In genomic region chr6:36962874-36963273, GRCh38 we compare ENCODE assay signal across 8 cellular contexts. TPM values are rescaled to one million over a fixed set of nuclear protein-coding genes. Genes with fewer than 3 reads are reported as not detected.
DNase-seq lines count a peak whose midpoint lies in the region; ATAC-seq and TF ChIP-seq lines count a peak whose summit lies in the region.

No MANE protein-coding gene starts in this region.

- TF ChIP-seq EP300 in transverse colon (IDR thresholded peaks at IDR 0.05; ENCODE audit: low read depth), result no peak

- no peak overlapping the region for H3K4me2 ChIP-seq in osteoblast (ENCODE audit: insufficient read depth, low read length)

- H4K20me1 ChIP-seq in osteoblast (ENCODE audit: insufficient read depth, low read length), result no peaks in the 10 kb centered on the region

- H3K4me1 ChIP-seq in osteoblast (ENCODE audit: insufficient read depth, low read length), result peaks cover 10% of the 10 kb centered on the region
- peaks cover 0 to 5% (median 0%) of the 10 kb centered on the region in 4 donors for H3K4me1 ChIP-seq in transverse colon

- H3K79me2 ChIP-seq in osteoblast (ENCODE audit: insufficient read depth, low read length), result no peaks in the 10 kb centered on the region

- DNase-seq in GM12865 (ENCODE audit: low read depth) (peak; percentile 81), NOMO-1 (lab: John Stamatoyannopoulos, UW; ENCODE audit: unreplicated experiment in 2 of 2) (peak; percentile 93), activated T-cell treated with anti-CD3 and anti-CD28 coated beads for 24 hours (ENCODE audit: low read depth) (peak; percentile 54), fibroblast of peridontal ligament (ENCODE audit: extremely low read depth) (peak; percentile 23), osteoblast (ENCODE audit: insufficient read length, low spot score, missing footprints) (peak; percentile 91), transverse colon (peak; percentile 74), HuH-7.5 (ENCODE audit: low spot score) (no peak)

- TF ChIP-seq CTCF in GM12865 (IDR thresholded peaks at IDR 0.05; ENCODE audit: insufficient read depth, low read depth, low read length, missing control alignments) (no peak), osteoblast (IDR thresholded peaks at IDR 0.05; ENCODE audit: extremely low read depth, low read depth, low read length) (no peak), transverse colon (IDR thresholded peaks at IDR 0.05) (no peak)

- H3K36me3 ChIP-seq in osteoblast (ENCODE audit: insufficient read depth, low read length) (peaks cover 14% of the 10 kb centered on the region), transverse colon (peaks cover 0 to 5% (median 0%) of the 10 kb centered on the region in 4 donors)

- 81% methylated on average over 12 of the region's 12 CpGs; no CpG with 5 or more reads in 1 of the 2 donors for WGBS in transverse colon (ENCODE audit: low coverage in 1 of 2), 2 donors

- H3K27ac ChIP-seq in osteoblast (ENCODE audit: low read depth, low read length) (no peak overlapping the region), transverse colon (no peak overlapping the region)

- in situ Hi-C loops in transverse colon (cut with MboI; ENCODE audit: low pct_ligation_motif_present in 1 of 4, low pct_unique_long_range_greater_than_20kb in 1 of 4, low sequenced_read_pairs in 3 of 4), result no loop called here

- no peaks in the 10 kb centered on the region for H3K9me3 ChIP-seq in osteoblast (ENCODE audit: low read depth, low read length)
- no peaks in the 10 kb centered on the region for H3K9me3 ChIP-seq in transverse colon

- intact Hi-C loops in transverse colon (cut with DNase I; ENCODE audit: low total_unique reads), result no loop called here

- no peak for TF ChIP-seq POLR2A in transverse colon (IDR thresholded peaks at IDR 0.05)

- H3K4me3 ChIP-seq in GM12865 (ENCODE audit: low read depth, low read length), result no peak overlapping the region
- H3K4me3 ChIP-seq in osteoblast (ENCODE audit: insufficient read depth, low read length), result no peak overlapping the region
- H3K4me3 ChIP-seq in transverse colon, result no peak overlapping the region

- no peaks in the 10 kb centered on the region for H3K27me3 ChIP-seq in osteoblast (ENCODE audit: insufficient read depth, low read length)
- H3K27me3 ChIP-seq in transverse colon, result no peaks in the 10 kb centered on the region

- no peak overlapping the region for H2AFZ ChIP-seq in osteoblast (ENCODE audit: low read length)

- no peak for ATAC-seq in GM18502 (IDR thresholded peaks at IDR 0.05; ENCODE audit: poor library complexity, unreplicated experiment)

RNA-seq across cellular contexts. Expression of gene PI16, which starts 8.3 kb away (rescaled TPM):
- total RNA-seq in osteoblast, result 1.8 TPM in 2 replicates
- total RNA-seq in transverse colon, result 1 to 10 TPM in 2 of 4 donors, under 1 TPM in 1, not detected in 1; 0.60 to 5.6 (median 4.0) TPM

RNA-seq across cellular contexts. Expression of gene MTCH1, which starts 23.1 kb away (rescaled TPM):
- total RNA-seq in osteoblast, result 183 and 185 TPM in 2 replicates
- 100 to 1,000 TPM; 123 to 190 (median 152) TPM for total RNA-seq in transverse colon

RNA-seq across cellular contexts. Expression of gene FGD2, which starts 42.6 kb away (rescaled TPM):
- total RNA-seq in osteoblast (under 0.01 TPM in 2 replicates), transverse colon (10 to 100 TPM; 13.1 to 46.4 (median 29.6) TPM)

Comparison
In these comparisons a context has a peak if more than half of its experiments do, and no peak if none do; other contexts are left out.
1. RNA of gene FGD2, which starts 42.6 kb away (total RNA-seq): 13.1 to 46.4 TPM in transverse colon; under 0.01 TPM in osteoblast; every median in the first group is over 10 times any median in the second.